In the genomic region with DNA sequence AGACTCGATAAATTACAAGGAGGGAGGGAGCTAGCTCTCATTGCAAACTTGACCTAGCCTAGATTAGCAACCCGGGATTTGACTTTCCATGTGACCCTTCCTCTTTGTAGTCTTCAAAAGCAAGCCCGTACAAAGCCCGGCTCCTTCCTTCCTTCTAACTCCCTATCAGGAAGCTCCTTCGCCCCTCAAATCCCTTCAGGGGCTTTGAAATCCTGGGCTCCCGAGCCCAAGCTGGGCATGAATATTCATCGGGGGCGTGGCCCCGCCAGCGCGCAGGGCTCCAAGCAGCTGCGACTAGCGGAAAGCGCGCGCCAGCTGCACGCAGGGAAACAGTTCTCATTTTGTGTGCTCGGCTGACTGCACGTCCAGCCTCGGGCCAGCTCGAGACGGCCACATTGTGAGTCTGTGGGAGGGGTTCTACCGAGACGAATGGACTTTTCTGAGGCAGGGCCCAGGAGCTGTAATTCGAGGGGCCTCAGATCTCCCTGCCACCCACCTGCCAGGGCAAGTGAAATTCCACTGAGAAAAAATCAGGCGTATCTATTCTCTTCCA, we compare ENCODE assay signal across 8 cellular contexts.
A peak's percentile ranks its signal among the peaks of the same experiment; 100 is the strongest.
DNase-seq lines count a peak whose midpoint lies in the region; ATAC-seq and TF ChIP-seq lines count a peak whose summit lies in the region.

No MANE protein-coding gene starts in this region.

- peak overlapping the region; percentile 28 to 71 for H3K9ac ChIP-seq in colonic mucosa (ENCODE audit: low read depth in 2 of 2, low read length in 2 of 2)

- H3K4me1 ChIP-seq in colonic mucosa: no peaks in the 10 kb centered on the region

- intact Hi-C loops in colonic mucosa (cut with DNase I): no loop called here

- H3K4me3 ChIP-seq in AG04449 (ENCODE audit: low read depth, low read length) (peak overlapping the region; percentile 48), colonic mucosa (peak overlapping the region; percentile 43)

- H3K27me3 ChIP-seq in colonic mucosa: no peaks in the 10 kb centered on the region

- TF ChIP-seq CTCF in AG04449 (IDR thresholded peaks at IDR 0.05; ENCODE audit: insufficient read depth, low read length, missing control alignments) (peak; percentile 10), colonic mucosa (IDR thresholded peaks at IDR 0.05) (no peak)

- peak; percentile 98 for ATAC-seq in GM18867 (IDR thresholded peaks at IDR 0.05; ENCODE audit: unreplicated experiment)
- ATAC-seq in HG03064 (IDR thresholded peaks at IDR 0.05; ENCODE audit: low read depth, unreplicated experiment): peak; percentile 95

- H3K36me3 ChIP-seq in colonic mucosa: no peaks in the 10 kb centered on the region

- CTCF ChIA-PET in AG04449 (lab: Yijun Ruan, JAX): interaction anchor here (0.8 to 1.2 kb wide), 4 partner anchors 37 to 101 kb away, joined by 3 to 4 read pairs (median 3); no protein-coding TSS in a partner anchor

- POLR2A ChIA-PET in AG04449 (lab: Yijun Ruan, JAX): interaction anchor here (0.6 kb wide), 1 partner anchor 1326 kb away, joined by 3 read pairs; no protein-coding TSS in a partner anchor

- DNase-seq in AG04449 (ENCODE audit: low read depth, low spot score) (no peak), NCI-H2107 (lab: John Stamatoyannopoulos, UW) (peak; percentile 67), colonic mucosa (peak; percentile 83), kidney glomerular epithelial cell (lab: John Stamatoyannopoulos, UW) (peak; percentile 20)
- peak; percentile 13 to 47 (median 36) for DNase-seq in activated CD4-positive, CD25-positive, alpha-beta regulatory T cell (lab: John Stamatoyannopoulos, UW)
- peak; percentile 24 to 42 for DNase-seq in stimulated activated CD4-positive, alpha-beta T cell treated with anti-CD3 and anti-CD28 coated beads, Interleukin-15, amount 100 ng/mL, for 1 hour (ENCODE audit: low read depth in 1 of 2, low spot score in 1 of 2)

- no peaks in the 10 kb centered on the region for H3K9me3 ChIP-seq in colonic mucosa

- H3K27ac ChIP-seq in colonic mucosa: peak overlapping the region; percentile 45
